12 cellular contexts compared by ENCODE assay signal in the genomic region with DNA sequence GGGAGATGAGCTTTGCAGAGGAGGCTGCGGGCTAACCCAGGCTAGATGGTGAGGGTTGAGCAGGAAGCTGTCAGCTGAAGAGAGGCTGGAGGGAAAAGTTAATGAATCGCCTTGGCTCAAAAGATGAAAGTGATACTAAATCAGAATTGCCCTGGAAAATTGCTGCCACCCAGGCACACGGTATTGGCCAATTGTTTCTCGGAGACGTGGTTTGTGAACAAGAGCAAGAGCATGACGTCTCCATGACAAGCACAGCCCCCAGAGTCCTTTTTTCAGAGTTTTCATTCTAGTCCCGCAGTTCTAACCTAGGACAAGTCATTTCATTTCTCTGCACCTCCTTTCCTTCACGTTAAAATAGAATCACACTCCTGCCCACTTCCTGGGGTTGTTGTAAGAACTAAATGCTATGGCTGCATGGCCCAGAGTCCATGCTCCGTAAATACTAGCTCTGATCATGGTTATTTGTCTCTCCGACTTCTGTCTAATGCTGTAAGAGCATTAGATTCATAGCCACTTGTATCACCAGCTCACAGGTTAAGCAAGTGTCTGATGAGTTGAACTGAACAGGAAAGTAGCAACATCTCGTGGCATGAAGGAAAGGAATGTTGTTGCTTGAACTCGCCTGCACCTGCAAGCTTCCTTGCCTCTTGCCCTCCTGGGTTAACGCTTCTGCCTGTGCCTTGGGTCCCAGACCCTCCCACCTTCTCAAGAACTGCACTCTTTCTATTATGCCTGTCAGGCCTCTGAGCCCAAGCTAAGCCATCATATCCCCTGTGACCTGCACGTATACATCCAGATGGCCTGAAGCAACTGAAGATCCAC. TPM values are rescaled to one million over a fixed set of nuclear protein-coding genes. Genes with fewer than 3 reads are reported as not detected.
DNase-seq lines count a peak whose midpoint lies in the region; ATAC-seq and TF ChIP-seq lines count a peak whose summit lies in the region.
"Had no signal": no experiment of that assay in that cellular context is flagged by ENCODE, and none has a peak within 500 bp of the region (broad histone marks: within the 10 kb centered on the region; RNA-seq: fewer than 3 reads in every experiment).

No MANE protein-coding gene starts in this region.

- H3K4me3 Mint-ChIP-seq in activated T-cell treated with anti-CD3 and anti-CD28 coated beads, Interleukin-2, amount 50 U/mL, for 72 hours: peak overlapping the region; percentile 61 to 76

- intact Hi-C loops in mucosa of descending colon (cut with DNase I, micrococcal nuclease): no loop called here

- H3K36me3 ChIP-seq in mucosa of descending colon (ENCODE audit: low read depth): no peaks in the 10 kb centered on the region

- H3K9me3 ChIP-seq in mucosa of descending colon: peaks cover 7% of the 10 kb centered on the region

- peak overlapping the region; percentile 58 for H3K27ac Mint-ChIP-seq in activated T-cell treated with anti-CD3 and anti-CD28 coated beads, Interleukin-2, amount 50 U/mL, for 72 hours

- DNase-seq in activated naive CD4-positive, alpha-beta T cell treated with Interleukin-2 at 50 U/mL for 16 hours: peak; percentile 31
- DNase-seq in activated naive CD4-positive, alpha-beta T cell treated with anti-CD3 and anti-CD28 coated beads, Interleukin-2, amount 50 U/mL, for 16 hours: no peak
- peak; percentile 23 to 60 for DNase-seq in activated T-cell treated with anti-CD3 and anti-CD28 coated beads, Interleukin-2, amount 50 U/mL, for 72 hours
- no peak for DNase-seq in mucosa of descending colon
- peak; percentile 13 for DNase-seq in superior temporal gyrus (ENCODE audit: extremely low spot score)
- no peak for DNase-seq in NCI-H2227 (lab: John Stamatoyannopoulos, UW; ENCODE audit: unreplicated experiment)
- no peak for DNase-seq in SK-N-DZ (ENCODE audit: low spot score)
- DNase-seq: activated CD4-positive, CD25-positive, alpha-beta regulatory T cell; GF-D8; left cardiac atrium; NCI-H2171 had no signal

- no peaks in the 10 kb centered on the region for H3K27me3 Mint-ChIP-seq in activated T-cell treated with anti-CD3 and anti-CD28 coated beads, Interleukin-2, amount 50 U/mL, for 72 hours (ENCODE audit: low read depth)

- TF ChIP-seq CTCF in mucosa of descending colon (IDR thresholded peaks at IDR 0.05): no peak

- peaks cover 12 to 19% of the 10 kb centered on the region in 2 donors for H3K36me3 Mint-ChIP-seq in activated T-cell treated with anti-CD3 and anti-CD28 coated beads, Interleukin-2, amount 50 U/mL, for 72 hours (ENCODE audit: insufficient read depth in 2 of 2)

- H3K9me3 Mint-ChIP-seq in activated T-cell treated with anti-CD3 and anti-CD28 coated beads, Interleukin-2, amount 50 U/mL, for 72 hours: peaks cover 1 to 2% of the 10 kb centered on the region in 2 donors

- H3K4me1 ChIP-seq in mucosa of descending colon (ENCODE audit: low read depth): no peaks in the 10 kb centered on the region

- no peak overlapping the region for H3K4me3 ChIP-seq in mucosa of descending colon

- H3K4me1 Mint-ChIP-seq in activated T-cell treated with anti-CD3 and anti-CD28 coated beads, Interleukin-2, amount 50 U/mL, for 72 hours (ENCODE audit: low read depth): peaks cover 33% of the 10 kb centered on the region

- peak; percentile 96 to 97 for ATAC-seq in activated T-cell treated with anti-CD3 and anti-CD28 coated beads, Interleukin-2, amount 50 U/mL, for 72 hours (replicated peaks in 1 of 2)
- ATAC-seq in mucosa of descending colon (peak; percentile 72), HG03280 (IDR thresholded peaks at IDR 0.05; ENCODE audit: unreplicated experiment) (no peak)
- ATAC-seq: left cardiac atrium had no signal

RNA-seq across cellular contexts. Expression of a gene that starts 33.8 kb away (rescaled TPM):
- total RNA-seq in activated T-cell treated with anti-CD3 and anti-CD28 coated beads, Interleukin-2, amount 50 U/mL, for 72 hours: 100 to 1,000 TPM; 162 to 184 TPM
- 10 to 100 TPM; 42.5 to 80.7 (median 65.7) TPM for total RNA-seq in mucosa of descending colon
- 31.5 and 52.3 TPM in 2 replicates for polyA plus RNA-seq in SK-N-DZ (2014; cell fraction: cytosol; rRNA removed)
- polyA plus RNA-seq in SK-N-DZ (2014; cell fraction: nucleus; rRNA removed): 31.0 and 48.2 TPM in 2 replicates

Comparison
In these comparisons a context has a peak if more than half of its experiments do, and no peak if none do; other contexts are left out.
1. DNase-seq: peak in activated naive CD4-positive, alpha-beta T cell treated with Interleukin-2 at 50 U/mL for 16 hours (single experiment), activated T-cell treated with anti-CD3 and anti-CD28 coated beads, Interleukin-2, amount 50 U/mL, for 72 hours (2 of 2) and superior temporal gyrus (single experiment); none in activated naive CD4-positive, alpha-beta T cell treated with anti-CD3 and anti-CD28 coated beads, Interleukin-2, amount 50 U/mL, for 16 hours (single experiment), mucosa of descending colon (0 of 3), NCI-H2227 (single experiment) and SK-N-DZ (single experiment).